ENCODE assay signal across 1 cellular context in the genomic region with DNA sequence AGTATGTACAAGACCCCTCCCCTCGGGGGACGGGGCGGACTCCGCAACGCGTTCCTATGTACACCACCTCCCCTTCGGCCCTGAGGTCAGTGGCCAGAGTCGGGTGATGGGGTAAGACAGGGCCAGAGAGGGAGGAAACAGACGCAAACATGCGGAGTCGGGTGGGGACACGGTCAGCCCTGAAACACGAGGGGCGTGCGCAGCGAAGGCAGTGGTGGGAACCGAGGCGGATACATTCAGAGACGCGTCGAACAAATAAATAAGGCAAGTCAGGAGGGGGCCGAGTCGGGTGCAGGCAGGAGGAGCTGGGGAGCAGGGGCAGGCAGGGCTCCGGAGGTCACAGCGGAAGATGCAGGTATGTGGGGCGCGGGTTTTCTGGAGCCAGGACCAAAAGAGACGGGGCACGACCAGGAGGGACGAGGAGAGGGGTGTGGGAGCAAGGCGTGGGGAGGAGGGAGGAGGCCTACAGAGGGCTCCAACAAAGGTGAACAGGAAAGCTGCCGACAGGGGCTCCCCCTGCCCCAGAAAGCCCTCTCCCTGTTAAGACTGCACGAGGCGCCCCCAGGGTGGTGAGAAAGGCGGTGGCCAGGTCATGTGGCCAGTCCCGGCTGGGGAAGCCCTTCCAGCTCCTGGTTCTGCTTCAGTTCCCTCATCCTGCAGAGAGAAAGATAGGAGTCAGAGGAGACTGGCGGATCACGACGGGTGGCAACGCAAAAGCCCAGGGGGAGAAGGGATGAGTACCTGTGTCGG.
A peak's percentile ranks its signal among the peaks of the same experiment; 100 is the strongest.
TF ChIP-seq lines count a peak whose summit lies in the region.

No MANE protein-coding gene starts in this region.

TF ChIP-seq in GM12878, 131 proteins besides CTCF, POLR2A, EP300 and RAD21:
- TF ChIP-seq ZNF274 (IDR thresholded peaks at IDR 0.05; ENCODE audit: insufficient read depth, insufficient read length) (no peak), CREM (IDR thresholded peaks at IDR 0.05; ENCODE audit: low read depth) (no peak), ATF7 (IDR thresholded peaks at IDR 0.05; ENCODE audit: low read depth) (no peak), ZNF687 (IDR thresholded peaks at IDR 0.05) (peak; percentile 5), POU2F2 (IDR thresholded peaks at IDR 0.05; ENCODE audit: borderline replicate concordance, low read depth, low read length) (peak; percentile 3; the same call in 1 of the 3 replicates), E4F1 (IDR thresholded peaks at IDR 0.05; ENCODE audit: borderline replicate concordance, partially characterized antibody) (no peak), POLR2AphosphoS5 (IDR thresholded peaks at IDR 0.05; ENCODE audit: low read length) (no peak), HDGF (IDR thresholded peaks at IDR 0.05) (peak; percentile 81), ZNF207 (IDR thresholded peaks at IDR 0.05; ENCODE audit: borderline replicate concordance) (no peak), ELK1 (IDR thresholded peaks at IDR 0.05; ENCODE audit: low read depth, low read length) (no peak), HDAC2 (IDR thresholded peaks at IDR 0.05) (no peak), ESRRA (IDR thresholded peaks at IDR 0.05; ENCODE audit: low read length) (no peak)
- TF ChIP-seq, protein P1, sequence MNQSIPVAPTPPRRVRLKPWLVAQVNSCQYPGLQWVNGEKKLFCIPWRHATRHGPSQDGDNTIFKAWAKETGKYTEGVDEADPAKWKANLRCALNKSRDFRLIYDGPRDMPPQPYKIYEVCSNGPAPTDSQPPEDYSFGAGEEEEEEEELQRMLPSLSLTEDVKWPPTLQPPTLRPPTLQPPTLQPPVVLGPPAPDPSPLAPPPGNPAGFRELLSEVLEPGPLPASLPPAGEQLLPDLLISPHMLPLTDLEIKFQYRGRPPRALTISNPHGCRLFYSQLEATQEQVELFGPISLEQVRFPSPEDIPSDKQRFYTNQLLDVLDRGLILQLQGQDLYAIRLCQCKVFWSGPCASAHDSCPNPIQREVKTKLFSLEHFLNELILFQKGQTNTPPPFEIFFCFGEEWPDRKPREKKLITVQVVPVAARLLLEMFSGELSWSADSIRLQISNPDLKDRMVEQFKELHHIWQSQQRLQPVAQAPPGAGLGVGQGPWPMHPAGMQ (IDR thresholded peaks at IDR 0.05; ENCODE audit: borderline replicate concordance): no peak
